8 cellular contexts compared by ENCODE assay signal in genomic region chr1:228109073-228109961, GRCh38. TPM values are rescaled to one million over a fixed set of nuclear protein-coding genes. Genes with fewer than 3 reads are reported as not detected.
DNase-seq lines count a peak whose midpoint lies in the region; ATAC-seq and TF ChIP-seq lines count a peak whose summit lies in the region.

Gene MRPL55, minus strand, starts transcription at chr1:228109299. Its CDS starts 1,039 bp downstream, at chr1:228108260.

- H3K4me1 ChIP-seq in esophagus (ENCODE audit: control insufficient read depth in 2 of 2, insufficient read depth in 2 of 2, low read length in 1 of 2) (peaks cover 0 to 3% of the 10 kb centered on the region in 2 donors), muscle layer of colon (ENCODE audit: insufficient read depth, low read length) (peaks cover 23% of the 10 kb centered on the region)

- peak within 1 kb of the TSS; percentile 92 for H3K4me3 Mint-ChIP-seq in activated T-cell treated with anti-CD3 and anti-CD28 coated beads, Interleukin-2, amount 50 U/mL, for 24 hours

- peaks cover 29% of the 10 kb centered on the region for H3K4me1 Mint-ChIP-seq in activated T-cell treated with anti-CD3 and anti-CD28 coated beads, Interleukin-2, amount 50 U/mL, for 24 hours (ENCODE audit: low read depth)

- H3K9ac ChIP-seq in muscle layer of colon (ENCODE audit: low read length) = peak within 1 kb of the TSS; percentile 98

- H3K9me3 Mint-ChIP-seq in activated T-cell treated with anti-CD3 and anti-CD28 coated beads, Interleukin-2, amount 50 U/mL, for 24 hours = no peaks in the 10 kb centered on the region

- H3K27ac ChIP-seq in esophagus (ENCODE audit: low read depth in 2 of 2, low read length in 1 of 2) (peak within 1 kb of the TSS; percentile 91 to 93), muscle layer of colon (ENCODE audit: low read depth, low read length) (peak within 1 kb of the TSS; percentile 93)

- peak within 1 kb of the TSS; percentile 87 to 99 for H3K4me3 ChIP-seq in esophagus (ENCODE audit: low read depth in 1 of 2, low read length in 2 of 2)
- H3K4me3 ChIP-seq in muscle layer of colon (ENCODE audit: low read depth in 1 of 2, low read length in 2 of 2) = peak within 1 kb of the TSS; percentile 83 to 94

- H3K36me3 ChIP-seq in esophagus (ENCODE audit: control insufficient read depth in 2 of 2, insufficient read depth in 2 of 2, low read length in 1 of 2) = peaks cover 2 to 14% of the 10 kb centered on the region in 2 donors
- H3K36me3 ChIP-seq in muscle layer of colon (ENCODE audit: insufficient read depth, low read length) = peaks cover 12% of the 10 kb centered on the region

- H3K27me3 Mint-ChIP-seq in activated T-cell treated with anti-CD3 and anti-CD28 coated beads, Interleukin-2, amount 50 U/mL, for 24 hours = no peaks in the 10 kb centered on the region

- DNase-seq in DMS53 (lab: John Stamatoyannopoulos, UW) (peak; percentile 99), KG1 (lab: John Stamatoyannopoulos, UW) (peak; percentile 95)
- peak; percentile 100 for DNase-seq in activated T-cell treated with anti-CD3 and anti-CD28 coated beads, Interleukin-2, amount 50 U/mL, for 24 hours
- peak; percentile 98 for DNase-seq in stimulated activated CD8-positive, alpha-beta memory T cell treated with anti-CD3 and anti-CD28 coated beads, Interleukin-7, amount 100 ng/mL, for 24 hours (ENCODE audit: low read depth)

- H3K36me3 Mint-ChIP-seq in activated T-cell treated with anti-CD3 and anti-CD28 coated beads, Interleukin-2, amount 50 U/mL, for 24 hours (ENCODE audit: low read depth) = peaks cover 42% of the 10 kb centered on the region

- peak; percentile 87 for ATAC-seq in GM21723 (IDR thresholded peaks at IDR 0.05; ENCODE audit: unreplicated experiment)

- peak within 1 kb of the TSS; percentile 95 for H3K27ac Mint-ChIP-seq in activated T-cell treated with anti-CD3 and anti-CD28 coated beads, Interleukin-2, amount 50 U/mL, for 24 hours

- WGBS in esophagus, 2 donors = 0 to 1% methylated on average over 57 to 66 of the region's 66 CpGs

- no peaks in the 10 kb centered on the region for H3K27me3 ChIP-seq in esophagus (ENCODE audit: control insufficient read depth in 1 of 2, insufficient read depth in 2 of 2, low read length in 2 of 2)
- H3K27me3 ChIP-seq in muscle layer of colon (ENCODE audit: control insufficient read depth in 1 of 2, insufficient read depth in 2 of 2, low read length in 2 of 2) = no peaks in the 10 kb centered on the region

- H3K9me3 ChIP-seq in esophagus (ENCODE audit: control insufficient read depth in 2 of 2, insufficient read depth in 1 of 2, low read depth in 1 of 2, low read length in 1 of 2) (no peaks in the 10 kb centered on the region), muscle layer of colon (ENCODE audit: low read length) (no peaks in the 10 kb centered on the region)

TF ChIP-seq in PFSK-1, 5 proteins besides CTCF, POLR2A, EP300 and RAD21:
- TF ChIP-seq TAF1 (IDR thresholded peaks at IDR 0.05; ENCODE audit: borderline replicate concordance, insufficient read depth, low read length) (no peak), SIN3A (IDR thresholded peaks at IDR 0.05; ENCODE audit: borderline replicate concordance, insufficient read depth, low read length) (peak; percentile 56; the same call in 1 of the 2 replicates), POLR2AphosphoS5 (IDR thresholded peaks at IDR 0.05; ENCODE audit: low read depth, low read length) (peak; percentile 95), FOXP2 (optimal IDR thresholded peaks at IDR 0.05; ENCODE audit: borderline replicate concordance, extremely low read depth, extremely low read length, insufficient read depth) (no peak), REST (IDR thresholded peaks at IDR 0.05; ENCODE audit: insufficient read depth in 1 of 2, low read depth in 2 of 2, low read length in 2 of 2) (peak in 1 of 2 experiments; percentile 50; a peak in 1 of 4 replicates)

RNA-seq across cellular contexts. Expression of gene MRPL55, which starts in this region (rescaled TPM):
- polyA plus RNA-seq in PFSK-1 (2012; ENCODE audit: insufficient read length, low read depth) = 188 TPM
- polyA plus RNA-seq in esophagus = 10 to 100 TPM; 87.0 to 94.9 TPM

Comparison
In these comparisons a context has a peak if more than half of its experiments do, and no peak if none do; other contexts are left out.
1. Peak in every context shown above with its lines: DNase-seq, ATAC-seq, H3K4me3 ChIP-seq and H3K27ac ChIP-seq.